13 cellular contexts compared by ENCODE assay signal in genomic region chr20:32019563-32020463, GRCh38. TPM values are rescaled to one million over a fixed set of nuclear protein-coding genes. Genes with fewer than 3 reads are reported as not detected.
DNase-seq lines count a peak whose midpoint lies in the region; ATAC-seq, FAIRE-seq and TF ChIP-seq lines count a peak whose summit lies in the region.
"Had no signal": no experiment of that assay in that cellular context is flagged by ENCODE, and none has a peak within 500 bp of the region (broad histone marks: within the 10 kb centered on the region; RNA-seq: fewer than 3 reads in every experiment).

No MANE protein-coding gene starts in this region.

- H3K4me3 ChIP-seq in HepG2 (replicated peaks in 1 of 3; ENCODE audit: insufficient read depth in 1 of 3, low read depth in 2 of 3, low read length in 3 of 3) (peak overlapping the region in 2 of 3 experiments; percentile 43 to 81; a peak in 3 of 6 replicates), right lobe of liver (no peak overlapping the region)

- FAIRE-seq in HepG2 (lab: Jason Lieb, UNC): no peak
- FAIRE-seq: GM19239 had no signal

- POLR2A ChIA-PET in HepG2 (lab: Yijun Ruan, JAX): no interaction called here
- POLR2A ChIA-PET in activated B cell treated with CpG ODN at 0.5 μM for 24 hours (lab: Charles Lee): no interaction called here

- in situ Hi-C loops in HepG2 (cut with HindIII; ENCODE audit: extremely low pct_ligation_motif_present, low pct_unique_long_range_greater_than_20kb): no loop called here

- intact Hi-C loops in HepG2 (cut with micrococcal nuclease; ENCODE audit: unreplicated experiment): loop anchor here (5.0 kb wide), 1 partner anchor 168 kb away; no protein-coding TSS in a partner anchor
- intact Hi-C loops in right lobe of liver (cut with DNase I): loop anchor here in 1 of 2 donors (10.0 kb wide), 1 partner anchor 165 kb away; no protein-coding TSS in a partner anchor
- intact Hi-C loops in activated B cell treated with CpG ODN at 0.5 μM for 24 hours (cut with micrococcal nuclease): no loop called here

- no peak for DNase-seq in HepG2 (ENCODE audit: low spot score)
- no peak for DNase-seq in right lobe of liver
- no peak for DNase-seq in activated B cell treated with CpG ODN at 0.5 μM for 24 hours
- DNase-seq in left kidney (ENCODE audit: low read depth, low spot score): peak; percentile 5
- DNase-seq in dermis blood vessel endothelial cell: no peak
- no peak for DNase-seq in NCI-H2107 (lab: John Stamatoyannopoulos, UW)
- DNase-seq: activated CD4-positive, CD25-positive, alpha-beta regulatory T cell treated with anti-CD3 and anti-CD28 coated beads, Interleukin-2, amount 50 U/mL, for 72 hours; cortex of kidney; EL had no signal

- no peak for TF ChIP-seq EP300 in HepG2 (IDR thresholded peaks at IDR 0.05; ENCODE audit: low read depth in 2 of 2, low read length in 2 of 2)
- TF ChIP-seq EP300 in HepG2 (CRISPR knock-in tag; IDR thresholded peaks at IDR 0.05; ENCODE audit: borderline replicate concordance): no peak

- H3K9me3 Mint-ChIP-seq in activated B cell treated with CpG ODN at 0.5 μM for 24 hours: no peaks in the 10 kb centered on the region

- no peak for TF ChIP-seq RAD21 in HepG2 (CRISPR knock-in tag; IDR thresholded peaks at IDR 0.05)

- no peak overlapping the region for H3K27ac ChIP-seq in HepG2 (ENCODE audit: extremely low read length, insufficient read depth, low read length)
- H3K27ac ChIP-seq in right lobe of liver: no peak overlapping the region

- H3K9me3 ChIP-seq in HepG2 (ENCODE audit: low read length) (no peaks in the 10 kb centered on the region), right lobe of liver (no peaks in the 10 kb centered on the region)

- no peak overlapping the region for H3K9ac ChIP-seq in HepG2 (ENCODE audit: insufficient read depth, low read depth, low read length)

- H3K36me3 ChIP-seq in HepG2 (replicated peaks in 1 of 2; ENCODE audit: control insufficient read depth in 1 of 2, insufficient read depth in 2 of 2, low read length in 2 of 2) (no peaks in the 10 kb centered on the region), right lobe of liver (no peaks in the 10 kb centered on the region)

- TF ChIP-seq CTCF in HepG2 (CRISPR knock-in tag; IDR thresholded peaks at IDR 0.05) (no peak), right lobe of liver (IDR thresholded peaks at IDR 0.05) (no peak), activated B cell treated with CpG ODN at 0.5 μM for 24 hours (IDR thresholded peaks at IDR 0.05) (no peak)

- CTCF ChIA-PET in HepG2 (lab: Yijun Ruan, JAX; ENCODE audit: low intra/inter-chr PET ratio, low total read pairs) (interaction anchor here (1.7 kb wide), 1 partner anchor 12 kb away, joined by 4 read pairs; no protein-coding TSS in a partner anchor), activated B cell treated with CpG ODN at 0.5 μM for 24 hours (lab: Charles Lee) (interaction anchor here (0.9 to 1.6 kb wide), 4 partner anchors 11 to 174 kb away, joined by 3 to 6 read pairs (median 3); no protein-coding TSS in a partner anchor)

- H3K27ac Mint-ChIP-seq in activated B cell treated with CpG ODN at 0.5 μM for 24 hours: peak overlapping the region; percentile 27

- 30% methylated on average over 11 of the region's 11 CpGs for WGBS in HepG2 (ENCODE audit: low lambda C conversion rate)
- 33% methylated on average over 10 of the region's 11 CpGs for WGBS in right lobe of liver (ENCODE audit: insufficient coverage, low coverage, low lambda C conversion rate, missing lambda C conversion rate)

- H2AFZ ChIP-seq in HepG2 (ENCODE audit: low read length): no peak overlapping the region

- peaks cover 59% of the 10 kb centered on the region for H3K27me3 Mint-ChIP-seq in activated B cell treated with CpG ODN at 0.5 μM for 24 hours

- ATAC-seq in HepG2: no peak
- no peak for ATAC-seq in right lobe of liver
- ATAC-seq in activated B cell treated with CpG ODN at 0.5 μM for 24 hours (ENCODE audit: low read depth): no peak
- no peak for ATAC-seq in HG02759 (IDR thresholded peaks at IDR 0.05; ENCODE audit: unreplicated experiment)
- no peak for ATAC-seq in GM19035 (IDR thresholded peaks at IDR 0.05; ENCODE audit: unreplicated experiment)

- TF ChIP-seq POLR2A in HepG2 (IDR thresholded peaks at IDR 0.05; ENCODE audit: insufficient read depth in 1 of 2, low read depth in 2 of 2, low read length in 2 of 2) (no peak), right lobe of liver (IDR thresholded peaks at IDR 0.05) (no peak)

- no TSS peak for BruUV-seq in HepG2 (replicated peaks; lab: Mats Ljungman, UMichigan)

- peaks cover 14 to 64% of the 10 kb centered on the region in 2 experiments; a peak in 4 of 5 replicates for H3K27me3 ChIP-seq in HepG2 (ENCODE audit: control insufficient read depth in 1 of 2, insufficient read depth in 2 of 2, low read length in 2 of 2)
- peaks cover 0 to 6% of the 10 kb centered on the region in 2 donors for H3K27me3 ChIP-seq in right lobe of liver

- H3K4me2 ChIP-seq in HepG2 (ENCODE audit: low read depth, low read length): peak overlapping the region; percentile 97

- peak overlapping the region; percentile 80 for H3K4me3 Mint-ChIP-seq in activated B cell treated with CpG ODN at 0.5 μM for 24 hours

- H3K79me2 ChIP-seq in HepG2 (ENCODE audit: insufficient read depth, low read length): no peaks in the 10 kb centered on the region

- peaks cover 13% of the 10 kb centered on the region for H3K4me1 ChIP-seq in HepG2 (ENCODE audit: insufficient read depth, low read length)
- peaks cover 0 to 5% (median 0%) of the 10 kb centered on the region in 4 donors for H3K4me1 ChIP-seq in right lobe of liver

- H3K4me1 Mint-ChIP-seq in activated B cell treated with CpG ODN at 0.5 μM for 24 hours: peaks cover 25% of the 10 kb centered on the region

- H3K36me3 Mint-ChIP-seq in activated B cell treated with CpG ODN at 0.5 μM for 24 hours (ENCODE audit: low read depth): no peaks in the 10 kb centered on the region

- no peaks in the 10 kb centered on the region; the same call in 1 of the 2 replicates for H4K20me1 ChIP-seq in HepG2 (ENCODE audit: insufficient read depth, low read length)

RNA-seq across cellular contexts. Expression of gene CCM2L, which starts 9.6 kb away (rescaled TPM):
- 0.15 TPM in 1 of 2 replicates, not detected in the other for total RNA-seq in HepG2 (2016; rRNA removed; fragmentation: Illumina TruSeq; extraction: Trizol)
- total RNA-seq in HepG2 (2016; cell fraction: cytosol; rRNA removed; fragmentation: Illumina TruSeq; extraction: Trizol; ENCODE audit: low read depth): 0.18 TPM in 1 of 2 replicates, not detected in the other
- total RNA-seq in HepG2 (2016; cell fraction: insoluble cytoplasmic fraction; rRNA removed; fragmentation: Illumina TruSeq; extraction: Trizol): 0.09 TPM in 1 of 2 replicates, not detected in the other
- total RNA-seq in HepG2 (2016; cell fraction: membrane; rRNA removed; fragmentation: Illumina TruSeq; extraction: Trizol): not detected in 2 replicates
- total RNA-seq in HepG2 (2016; cell fraction: nucleus; rRNA removed; fragmentation: Illumina TruSeq; extraction: Trizol): not detected in 2 replicates
- not detected in 2 replicates for polyA plus RNA-seq in HepG2 (2011; rRNA removed)
- 0.13 TPM in 1 of 2 replicates, not detected in the other for polyA plus RNA-seq in HepG2 (2011; cell fraction: cytosol; rRNA removed)
- polyA plus RNA-seq in HepG2 (2011; cell fraction: nucleus; rRNA removed): 0.07 and 0.16 TPM in 2 replicates
- 0.15 TPM in 1 of 2 replicates, not detected in the other for polyA plus RNA-seq in HepG2 (2012)
- polyA plus RNA-seq in HepG2 (2016; cell fraction: cytosol; fragmentation: Illumina TruSeq; extraction: Trizol; ENCODE audit: low read depth): not detected in 2 replicates
- 0.12 and 0.25 TPM in 2 replicates for polyA plus RNA-seq in HepG2 (2016; cell fraction: insoluble cytoplasmic fraction; fragmentation: Illumina TruSeq; extraction: Trizol; ENCODE audit: low read depth)
- polyA plus RNA-seq in HepG2 (2016; cell fraction: membrane; fragmentation: Illumina TruSeq; extraction: Trizol; ENCODE audit: low read depth): 0.08 TPM in 1 of 2 replicates, not detected in the other
- 0.42 TPM in 1 of 2 replicates, not detected in the other for polyA plus RNA-seq in HepG2 (2016; cell fraction: nucleus; fragmentation: Illumina TruSeq; extraction: Trizol; ENCODE audit: insufficient read depth, low read depth)
- polyA minus RNA-seq in HepG2 (2011; rRNA and poly(A)+ RNA removed; ENCODE audit: low replicate concordance): not detected in 2 replicates
- not detected in 2 replicates for polyA minus RNA-seq in HepG2 (2011; cell fraction: cytosol; rRNA and poly(A)+ RNA removed)
- not detected in 2 replicates for polyA minus RNA-seq in HepG2 (2011; cell fraction: nucleus; rRNA and poly(A)+ RNA removed)
- total RNA-seq in right lobe of liver: 1 to 10 TPM in 2 of 6 experiments, under 1 TPM in 4; 0.61 to 1.7 (median 0.89) TPM
- total RNA-seq in activated B cell treated with CpG ODN at 0.5 μM for 24 hours: 0.11 and 0.20 TPM in 2 replicates
- 31.1 and 35.5 TPM in 2 replicates for total RNA-seq in dermis blood vessel endothelial cell
- total RNA-seq: NCI-H460 had no signal

RNA-seq across cellular contexts. Expression of gene HCK, which starts 32.2 kb away (rescaled TPM):
- total RNA-seq in HepG2 (2016; rRNA removed; fragmentation: Illumina TruSeq; extraction: Trizol) (not detected in 2 replicates), right lobe of liver (10 to 100 TPM in 1 of 6 experiments, 1 to 10 TPM in 5; 2.9 to 17.1 (median 5.6) TPM), activated B cell treated with CpG ODN at 0.5 μM for 24 hours (183 TPM in 2 replicates), dermis blood vessel endothelial cell (not detected in 2 replicates)
- total RNA-seq in HepG2 (2016; cell fraction: cytosol; rRNA removed; fragmentation: Illumina TruSeq; extraction: Trizol; ENCODE audit: low read depth): not detected in 2 replicates
- not detected in 2 replicates for total RNA-seq in HepG2 (2016; cell fraction: insoluble cytoplasmic fraction; rRNA removed; fragmentation: Illumina TruSeq; extraction: Trizol)
- total RNA-seq in HepG2 (2016; cell fraction: membrane; rRNA removed; fragmentation: Illumina TruSeq; extraction: Trizol): not detected in 2 replicates
- total RNA-seq in HepG2 (2016; cell fraction: nucleus; rRNA removed; fragmentation: Illumina TruSeq; extraction: Trizol): not detected in 2 replicates
- polyA plus RNA-seq in HepG2 (2011; rRNA removed): 0.04 and 0.10 TPM in 2 replicates
- polyA plus RNA-seq in HepG2 (2011; cell fraction: cytosol; rRNA removed): 0.05 TPM in 1 of 2 replicates, not detected in the other
- 0.06 TPM in 1 of 2 replicates, not detected in the other for polyA plus RNA-seq in HepG2 (2011; cell fraction: nucleus; rRNA removed)
- not detected in 2 replicates for polyA plus RNA-seq in HepG2 (2012)
- polyA plus RNA-seq in HepG2 (2016; cell fraction: cytosol; fragmentation: Illumina TruSeq; extraction: Trizol; ENCODE audit: low read depth): not detected in 2 replicates
- not detected in 2 replicates for polyA plus RNA-seq in HepG2 (2016; cell fraction: insoluble cytoplasmic fraction; fragmentation: Illumina TruSeq; extraction: Trizol; ENCODE audit: low read depth)
- polyA plus RNA-seq in HepG2 (2016; cell fraction: membrane; fragmentation: Illumina TruSeq; extraction: Trizol; ENCODE audit: low read depth): not detected in 2 replicates
- polyA plus RNA-seq in HepG2 (2016; cell fraction: nucleus; fragmentation: Illumina TruSeq; extraction: Trizol; ENCODE audit: insufficient read depth, low read depth): not detected in 2 replicates
- not detected in 2 replicates for polyA minus RNA-seq in HepG2 (2011; rRNA and poly(A)+ RNA removed; ENCODE audit: low replicate concordance)
- not detected in 2 replicates for polyA minus RNA-seq in HepG2 (2011; cell fraction: cytosol; rRNA and poly(A)+ RNA removed)
- polyA minus RNA-seq in HepG2 (2011; cell fraction: nucleus; rRNA and poly(A)+ RNA removed): not detected in 2 replicates
- total RNA-seq: NCI-H460 had no signal

RNA-seq across cellular contexts. Expression of gene XKR7, which starts 51.9 kb away (rescaled TPM):
- not detected in 2 replicates for total RNA-seq in HepG2 (2016; rRNA removed; fragmentation: Illumina TruSeq; extraction: Trizol)
- not detected in 2 replicates for total RNA-seq in HepG2 (2016; cell fraction: cytosol; rRNA removed; fragmentation: Illumina TruSeq; extraction: Trizol; ENCODE audit: low read depth)
- total RNA-seq in HepG2 (2016; cell fraction: insoluble cytoplasmic fraction; rRNA removed; fragmentation: Illumina TruSeq; extraction: Trizol): not detected in 2 replicates
- total RNA-seq in HepG2 (2016; cell fraction: membrane; rRNA removed; fragmentation: Illumina TruSeq; extraction: Trizol): not detected in 2 replicates
- total RNA-seq in HepG2 (2016; cell fraction: nucleus; rRNA removed; fragmentation: Illumina TruSeq; extraction: Trizol): not detected in 2 replicates
- not detected in 2 replicates for polyA plus RNA-seq in HepG2 (2011; rRNA removed)
- polyA plus RNA-seq in HepG2 (2011; cell fraction: cytosol; rRNA removed): not detected in 2 replicates
- not detected in 2 replicates for polyA plus RNA-seq in HepG2 (2011; cell fraction: nucleus; rRNA removed)
- not detected in 2 replicates for polyA plus RNA-seq in HepG2 (2012)
- polyA plus RNA-seq in HepG2 (2016; cell fraction: cytosol; fragmentation: Illumina TruSeq; extraction: Trizol; ENCODE audit: low read depth): not detected in 2 replicates
- not detected in 2 replicates for polyA plus RNA-seq in HepG2 (2016; cell fraction: insoluble cytoplasmic fraction; fragmentation: Illumina TruSeq; extraction: Trizol; ENCODE audit: low read depth)
- polyA plus RNA-seq in HepG2 (2016; cell fraction: membrane; fragmentation: Illumina TruSeq; extraction: Trizol; ENCODE audit: low read depth): not detected in 2 replicates
- polyA plus RNA-seq in HepG2 (2016; cell fraction: nucleus; fragmentation: Illumina TruSeq; extraction: Trizol; ENCODE audit: insufficient read depth, low read depth): not detected in 2 replicates
- 0.02 TPM in 1 of 2 replicates, not detected in the other for polyA minus RNA-seq in HepG2 (2011; rRNA and poly(A)+ RNA removed; ENCODE audit: low replicate concordance)
- not detected in 2 replicates for polyA minus RNA-seq in HepG2 (2011; cell fraction: cytosol; rRNA and poly(A)+ RNA removed)
- polyA minus RNA-seq in HepG2 (2011; cell fraction: nucleus; rRNA and poly(A)+ RNA removed): not detected in 2 replicates
- total RNA-seq in right lobe of liver: not detected
- 0.04 and 0.12 TPM in 2 replicates for total RNA-seq in activated B cell treated with CpG ODN at 0.5 μM for 24 hours
- total RNA-seq in dermis blood vessel endothelial cell: under 0.01 TPM in 1 of 2 replicates, not detected in the other
- total RNA-seq: NCI-H460 had no signal

Comparison
In these comparisons a context has a peak if more than half of its experiments do, and no peak if none do; other contexts are left out.
1. H3K4me3 ChIP-seq: peak in HepG2 (2 of 3); none in right lobe of liver (0 of 3).
2. RNA of gene CCM2L, which starts 9.6 kb away (total RNA-seq): 31.1 to 35.5 TPM in dermis blood vessel endothelial cell; 0.61 to 1.7 TPM in right lobe of liver, 0.09 to 0.18 TPM in HepG2 and 0.11 to 0.20 TPM in activated B cell treated with CpG ODN at 0.5 μM for 24 hours; every median in the first group is over 10 times any median in the second.
3. RNA of gene HCK, which starts 32.2 kb away (total RNA-seq): 183 TPM in activated B cell treated with CpG ODN at 0.5 μM for 24 hours; 2.9 to 17.1 TPM in right lobe of liver, not detected in HepG2 and not detected in dermis blood vessel endothelial cell; every median in the first group is over 10 times any median in the second.